In genomic region chr4:75630174-75630931, GRCh38 we compare ENCODE assay signal across 8 cellular contexts. TPM values are rescaled to one million over a fixed set of nuclear protein-coding genes. Genes with fewer than 3 reads are reported as not detected.
DNase-seq lines count a peak whose midpoint lies in the region; ATAC-seq and TF ChIP-seq lines count a peak whose summit lies in the region.

Gene CDKL2, minus strand, starts transcription at chr4:75630528. Its CDS starts 4,540 bp downstream, at chr4:75625988.

- RAD21 ChIA-PET in HCT116 (lab: Charles Lee; ENCODE audit: low non-redundant PET in 1 of 2, low total read pairs in 2 of 2, uncharacterized antibody in 2 of 2, unreplicated experiment in 2 of 2), result no interaction called here

- no peak for TF ChIP-seq RAD21 in HCT116 (IDR thresholded peaks at IDR 0.05; ENCODE audit: low read depth)

- peak within 1 kb of the TSS; percentile 79 for H3K4me3 Mint-ChIP-seq in central memory CD8-positive, alpha-beta T cell

- no peaks in the 10 kb centered on the region for H3K27me3 Mint-ChIP-seq in central memory CD8-positive, alpha-beta T cell

- intact Hi-C loops in HCT116 (cut with micrococcal nuclease), result no loop called here

- peak within 1 kb of the TSS; percentile 70 for H3K27ac Mint-ChIP-seq in central memory CD8-positive, alpha-beta T cell (ENCODE audit: low read depth)

- no peaks in the 10 kb centered on the region for H3K9me3 ChIP-seq in ES-I3 (ENCODE audit: control insufficient read depth, insufficient read depth, low read length)
- H3K9me3 ChIP-seq in HCT116 (ENCODE audit: control insufficient read depth in 1 of 2, insufficient read depth in 1 of 2, low read depth in 1 of 2, low read length in 2 of 2), result no peaks in the 10 kb centered on the region

- DNase-seq in HCT116 (ENCODE audit: low read depth, low spot score) (peak; percentile 81), NCI-H146 (lab: John Stamatoyannopoulos, UW) (peak; percentile 95), islet precursor cell (peak; percentile 93), UCSD-AML1 (lab: John Stamatoyannopoulos, UW; ENCODE audit: unreplicated experiment) (no peak)
- peak; percentile 84 to 86 for DNase-seq in central memory CD8-positive, alpha-beta T cell (ENCODE audit: low spot score in 2 of 2)
- DNase-seq in stimulated activated CD4-positive, alpha-beta T cell treated with anti-CD3 and anti-CD28 coated beads, Interleukin-12 subunit alpha, Interleukin-12 subunit beta, amount 100 ng/mL, for 24 hours (ENCODE audit: low read depth in 2 of 2), result peak; percentile 77 to 92

- H3K4me1 ChIP-seq in ES-I3 (ENCODE audit: insufficient read depth, low read length), result peaks cover 5% of the 10 kb centered on the region; the same call in 1 of the 2 replicates
- peaks cover 8 to 16% of the 10 kb centered on the region in 2 experiments; a peak in 3 of 4 replicates for H3K4me1 ChIP-seq in HCT116 (ENCODE audit: control insufficient read depth in 1 of 2, insufficient read depth in 2 of 2, low read length in 2 of 2)

- peak within 1 kb of the TSS; percentile 17; the same call in 1 of the 2 replicates for H3K27ac ChIP-seq in HCT116 (ENCODE audit: low read depth, low read length)

- no peak for TF ChIP-seq CTCF in HCT116 (IDR thresholded peaks at IDR 0.05 in 2 of 3, conservative IDR thresholded peaks at IDR 0.05 in 1 of 3; ENCODE audit: borderline replicate concordance in 1 of 3, insufficient read depth in 1 of 3, low read depth in 2 of 3, low read length in 2 of 3)

- no TSS peak for BruUV-seq in HCT116 (replicated peaks; lab: Mats Ljungman, UMichigan)

- peak within 1 kb of the TSS; percentile 92 for H3K4me2 ChIP-seq in HCT116 (ENCODE audit: low read length)

- peak; percentile 72 for TF ChIP-seq POLR2A in HCT116 (IDR thresholded peaks at IDR 0.05; ENCODE audit: borderline replicate concordance, extremely low read depth, insufficient read depth, insufficient read length)

- H3K9ac ChIP-seq in ES-I3 (ENCODE audit: low read depth, low read length) (peak within 1 kb of the TSS; percentile 66), HCT116 (ENCODE audit: low read length) (peak within 1 kb of the TSS; percentile 59)

- H3K9me2 ChIP-seq in HCT116 (ENCODE audit: insufficient read depth), result no peaks in the 10 kb centered on the region

- CTCF ChIA-PET in HCT116 (lab: Charles Lee), result interaction anchor here (0.9 kb wide), 1 partner anchor 218 kb away, joined by 3 read pairs; no protein-coding TSS in a partner anchor

- no peaks in the 10 kb centered on the region for H3K36me3 ChIP-seq in ES-I3 (ENCODE audit: insufficient read depth, low read length)
- H3K36me3 ChIP-seq in HCT116 (ENCODE audit: control insufficient read depth in 1 of 2, insufficient read depth in 2 of 2, low read length in 2 of 2), result no peaks in the 10 kb centered on the region

- ATAC-seq in HCT116, result peak; percentile 96
- ATAC-seq in activated CD4-positive, CD25-positive, alpha-beta regulatory T cell treated with anti-CD3 and anti-CD28 coated beads, Interleukin-2, amount 50 U/mL, for 24 hours, result peak; percentile 100
- peak; percentile 98 for ATAC-seq in central memory CD8-positive, alpha-beta T cell (replicated peaks; ENCODE audit: extremely low read depth, poor library complexity, severe bottlenecking)

- H3K27me3 ChIP-seq in HCT116 (ENCODE audit: insufficient read depth, low read length), result no peaks in the 10 kb centered on the region

- H3K79me2 ChIP-seq in HCT116 (ENCODE audit: insufficient read depth, low read length), result no peaks in the 10 kb centered on the region

- no peaks in the 10 kb centered on the region for H3K9me3 Mint-ChIP-seq in central memory CD8-positive, alpha-beta T cell

- H2AFZ ChIP-seq in HCT116 (ENCODE audit: low read depth, low read length, poor library complexity, severe bottlenecking), result peak within 1 kb of the TSS; percentile 99

- peaks cover 12% of the 10 kb centered on the region for H3K4me1 Mint-ChIP-seq in central memory CD8-positive, alpha-beta T cell

- H3K36me3 Mint-ChIP-seq in central memory CD8-positive, alpha-beta T cell (ENCODE audit: insufficient read depth), result no peaks in the 10 kb centered on the region

- H3K4me3 ChIP-seq in HCT116 (replicated peaks in 1 of 2; ENCODE audit: low read depth in 1 of 2, low read length in 2 of 2), result peak within 1 kb of the TSS; percentile 61 to 63

- POLR2A ChIA-PET in HCT116 (lab: Charles Lee), result interaction anchor here (0.5 to 1.2 kb wide), 2 partner anchors 94 to 1268 kb away, joined by 3 read pairs; partner anchors contain the start of gene USO1

- no peaks in the 10 kb centered on the region for H4K20me1 ChIP-seq in HCT116 (ENCODE audit: insufficient read depth)

TF ChIP-seq in HCT116, 20 proteins besides CTCF, POLR2A, EP300 and RAD21:
- peak; percentile 57 for TF ChIP-seq POLR2AphosphoS5 (IDR thresholded peaks at IDR 0.05; ENCODE audit: low read depth, low read length)
- TF ChIP-seq ZFX (IDR thresholded peaks at IDR 0.05), result peak; percentile 68; the same call in 1 of the 2 replicates
- peak; percentile 40; the same call in 1 of the 2 replicates for TF ChIP-seq CBX3 (IDR thresholded peaks at IDR 0.05; ENCODE audit: low read depth)
- no peak for TF ChIP-seq EZH2phosphoT487 (IDR thresholded peaks at IDR 0.05; ENCODE audit: borderline replicate concordance)
- TF ChIP-seq SP1 (IDR thresholded peaks at IDR 0.05; ENCODE audit: low read depth), result peak; percentile 59; the same call in 1 of the 2 replicates
- TF ChIP-seq, protein P1, sequence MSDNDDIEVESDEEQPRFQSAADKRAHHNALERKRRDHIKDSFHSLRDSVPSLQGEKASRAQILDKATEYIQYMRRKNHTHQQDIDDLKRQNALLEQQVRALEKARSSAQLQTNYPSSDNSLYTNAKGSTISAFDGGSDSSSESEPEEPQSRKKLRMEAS (IDR thresholded peaks at IDR 0.05), result peak; percentile 42; the same call in 1 of the 2 replicates
- TF ChIP-seq ELF1 (IDR thresholded peaks at IDR 0.05; ENCODE audit: borderline replicate concordance, low read depth), result no peak
- TF ChIP-seq, protein P2, sequence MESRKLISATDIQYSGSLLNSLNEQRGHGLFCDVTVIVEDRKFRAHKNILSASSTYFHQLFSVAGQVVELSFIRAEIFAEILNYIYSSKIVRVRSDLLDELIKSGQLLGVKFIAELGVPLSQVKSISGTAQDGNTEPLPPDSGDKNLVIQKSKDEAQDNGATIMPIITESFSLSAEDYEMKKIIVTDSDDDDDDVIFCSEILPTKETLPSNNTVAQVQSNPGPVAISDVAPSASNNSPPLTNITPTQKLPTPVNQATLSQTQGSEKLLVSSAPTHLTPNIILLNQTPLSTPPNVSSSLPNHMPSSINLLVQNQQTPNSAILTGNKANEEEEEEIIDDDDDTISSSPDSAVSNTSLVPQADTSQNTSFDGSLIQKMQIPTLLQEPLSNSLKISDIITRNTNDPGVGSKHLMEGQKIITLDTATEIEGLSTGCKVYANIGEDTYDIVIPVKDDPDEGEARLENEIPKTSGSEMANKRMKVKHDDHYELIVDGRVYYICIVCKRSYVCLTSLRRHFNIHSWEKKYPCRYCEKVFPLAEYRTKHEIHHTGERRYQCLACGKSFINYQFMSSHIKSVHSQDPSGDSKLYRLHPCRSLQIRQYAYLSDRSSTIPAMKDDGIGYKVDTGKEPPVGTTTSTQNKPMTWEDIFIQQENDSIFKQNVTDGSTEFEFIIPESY (IDR thresholded peaks at IDR 0.05; ENCODE audit: extremely low read depth, insufficient replicate concordance, low read length), result no peak

RNA-seq across cellular contexts. Expression of gene CDKL2, which starts in this region (rescaled TPM):
- 1.2 TPM for total RNA-seq in HCT116 (2021; ENCODE audit: unreplicated experiment)
- polyA plus RNA-seq in HCT116 (2012), result 0.17 and 0.27 TPM in 2 replicates
